ENCODE assay signal across 2 cellular contexts in the genomic region with DNA sequence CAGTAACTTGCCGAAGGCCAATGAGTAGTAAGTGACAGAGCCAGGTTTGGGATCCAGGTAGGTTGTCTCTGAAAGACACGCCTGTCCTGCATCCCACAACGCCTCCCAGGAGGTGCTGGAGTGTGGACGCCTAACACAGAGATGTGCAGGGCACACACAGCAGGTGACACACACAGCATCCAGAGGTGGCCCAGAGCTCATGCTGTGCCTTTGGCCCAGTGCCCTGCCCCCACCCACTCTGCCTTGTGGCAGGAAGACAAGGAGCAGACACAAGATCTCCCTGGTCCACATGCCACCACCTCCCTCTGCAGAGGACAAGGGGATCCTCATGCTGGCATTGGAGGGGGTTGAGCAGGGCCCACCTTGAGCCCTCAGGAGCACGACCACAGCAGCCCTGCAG.
TF ChIP-seq lines count a peak whose summit lies in the region.

No MANE protein-coding gene starts in this region.

TF ChIP-seq in HEK293, 187 proteins besides CTCF, POLR2A, EP300 and RAD21 (continues in another document):
- TF ChIP-seq ZNF132 (tag by site-specific recombination; IDR thresholded peaks at IDR 0.05; ENCODE audit: borderline replicate concordance): no peak
- no peak for TF ChIP-seq ZBTB48 (tag by site-specific recombination; IDR thresholded peaks at IDR 0.05)
- TF ChIP-seq, protein P1, sequence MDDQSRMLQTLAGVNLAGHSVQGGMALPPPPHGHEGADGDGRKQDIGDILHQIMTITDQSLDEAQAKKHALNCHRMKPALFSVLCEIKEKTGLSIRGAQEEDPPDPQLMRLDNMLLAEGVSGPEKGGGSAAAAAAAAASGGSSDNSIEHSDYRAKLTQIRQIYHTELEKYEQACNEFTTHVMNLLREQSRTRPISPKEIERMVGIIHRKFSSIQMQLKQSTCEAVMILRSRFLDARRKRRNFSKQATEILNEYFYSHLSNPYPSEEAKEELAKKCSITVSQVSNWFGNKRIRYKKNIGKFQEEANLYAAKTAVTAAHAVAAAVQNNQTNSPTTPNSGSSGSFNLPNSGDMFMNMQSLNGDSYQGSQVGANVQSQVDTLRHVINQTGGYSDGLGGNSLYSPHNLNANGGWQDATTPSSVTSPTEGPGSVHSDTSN (CRISPR knock-in tag; IDR thresholded peaks at IDR 0.05): no peak
- TF ChIP-seq ZFP37 (tag by site-specific recombination; IDR thresholded peaks at IDR 0.05): no peak
- no peak for TF ChIP-seq KLF7 (tag by site-specific recombination; IDR thresholded peaks at IDR 0.05; ENCODE audit: borderline replicate concordance)
- no peak for TF ChIP-seq ZNF302 (tag by site-specific recombination; IDR thresholded peaks at IDR 0.05; ENCODE audit: low read depth)
- TF ChIP-seq, protein P2, sequence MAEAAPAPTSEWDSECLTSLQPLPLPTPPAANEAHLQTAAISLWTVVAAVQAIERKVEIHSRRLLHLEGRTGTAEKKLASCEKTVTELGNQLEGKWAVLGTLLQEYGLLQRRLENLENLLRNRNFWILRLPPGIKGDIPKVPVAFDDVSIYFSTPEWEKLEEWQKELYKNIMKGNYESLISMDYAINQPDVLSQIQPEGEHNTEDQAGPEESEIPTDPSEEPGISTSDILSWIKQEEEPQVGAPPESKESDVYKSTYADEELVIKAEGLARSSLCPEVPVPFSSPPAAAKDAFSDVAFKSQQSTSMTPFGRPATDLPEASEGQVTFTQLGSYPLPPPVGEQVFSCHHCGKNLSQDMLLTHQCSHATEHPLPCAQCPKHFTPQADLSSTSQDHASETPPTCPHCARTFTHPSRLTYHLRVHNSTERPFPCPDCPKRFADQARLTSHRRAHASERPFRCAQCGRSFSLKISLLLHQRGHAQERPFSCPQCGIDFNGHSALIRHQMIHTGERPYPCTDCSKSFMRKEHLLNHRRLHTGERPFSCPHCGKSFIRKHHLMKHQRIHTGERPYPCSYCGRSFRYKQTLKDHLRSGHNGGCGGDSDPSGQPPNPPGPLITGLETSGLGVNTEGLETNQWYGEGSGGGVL (tag by site-specific recombination; IDR thresholded peaks at IDR 0.05): no peak
- TF ChIP-seq, protein P3, sequence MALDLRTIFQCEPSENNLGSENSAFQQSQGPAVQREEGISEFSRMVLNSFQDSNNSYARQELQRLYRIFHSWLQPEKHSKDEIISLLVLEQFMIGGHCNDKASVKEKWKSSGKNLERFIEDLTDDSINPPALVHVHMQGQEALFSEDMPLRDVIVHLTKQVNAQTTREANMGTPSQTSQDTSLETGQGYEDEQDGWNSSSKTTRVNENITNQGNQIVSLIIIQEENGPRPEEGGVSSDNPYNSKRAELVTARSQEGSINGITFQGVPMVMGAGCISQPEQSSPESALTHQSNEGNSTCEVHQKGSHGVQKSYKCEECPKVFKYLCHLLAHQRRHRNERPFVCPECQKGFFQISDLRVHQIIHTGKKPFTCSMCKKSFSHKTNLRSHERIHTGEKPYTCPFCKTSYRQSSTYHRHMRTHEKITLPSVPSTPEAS (tag by site-specific recombination; IDR thresholded peaks at IDR 0.05): no peak
- no peak for TF ChIP-seq ZNF555 (tag by site-specific recombination; conservative IDR thresholded peaks at IDR 0.05)
- no peak for TF ChIP-seq PRDM1 (tag by site-specific recombination; IDR thresholded peaks at IDR 0.05)
- TF ChIP-seq, protein P4, sequence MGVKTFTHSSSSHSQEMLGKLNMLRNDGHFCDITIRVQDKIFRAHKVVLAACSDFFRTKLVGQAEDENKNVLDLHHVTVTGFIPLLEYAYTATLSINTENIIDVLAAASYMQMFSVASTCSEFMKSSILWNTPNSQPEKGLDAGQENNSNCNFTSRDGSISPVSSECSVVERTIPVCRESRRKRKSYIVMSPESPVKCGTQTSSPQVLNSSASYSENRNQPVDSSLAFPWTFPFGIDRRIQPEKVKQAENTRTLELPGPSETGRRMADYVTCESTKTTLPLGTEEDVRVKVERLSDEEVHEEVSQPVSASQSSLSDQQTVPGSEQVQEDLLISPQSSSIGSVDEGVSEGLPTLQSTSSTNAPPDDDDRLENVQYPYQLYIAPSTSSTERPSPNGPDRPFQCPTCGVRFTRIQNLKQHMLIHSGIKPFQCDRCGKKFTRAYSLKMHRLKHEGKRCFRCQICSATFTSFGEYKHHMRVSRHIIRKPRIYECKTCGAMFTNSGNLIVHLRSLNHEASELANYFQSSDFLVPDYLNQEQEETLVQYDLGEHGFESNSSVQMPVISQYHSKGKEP (tag by site-specific recombination; IDR thresholded peaks at IDR 0.05): no peak
- TF ChIP-seq ZNF292 (tag by site-specific recombination; IDR thresholded peaks at IDR 0.05; ENCODE audit: borderline replicate concordance, low read depth): no peak
- 0 out of 2 replicates have a peak, but pooled peaks have one; percentile 19 for TF ChIP-seq ZFHX2 (tag by site-specific recombination; conservative IDR thresholded peaks at IDR 0.05)
- no peak for TF ChIP-seq ZBTB17 (tag by site-specific recombination; IDR thresholded peaks at IDR 0.05)
- peak; percentile 79 for TF ChIP-seq ZIC2 (tag by site-specific recombination; IDR thresholded peaks at IDR 0.05)
- TF ChIP-seq, protein P5, sequence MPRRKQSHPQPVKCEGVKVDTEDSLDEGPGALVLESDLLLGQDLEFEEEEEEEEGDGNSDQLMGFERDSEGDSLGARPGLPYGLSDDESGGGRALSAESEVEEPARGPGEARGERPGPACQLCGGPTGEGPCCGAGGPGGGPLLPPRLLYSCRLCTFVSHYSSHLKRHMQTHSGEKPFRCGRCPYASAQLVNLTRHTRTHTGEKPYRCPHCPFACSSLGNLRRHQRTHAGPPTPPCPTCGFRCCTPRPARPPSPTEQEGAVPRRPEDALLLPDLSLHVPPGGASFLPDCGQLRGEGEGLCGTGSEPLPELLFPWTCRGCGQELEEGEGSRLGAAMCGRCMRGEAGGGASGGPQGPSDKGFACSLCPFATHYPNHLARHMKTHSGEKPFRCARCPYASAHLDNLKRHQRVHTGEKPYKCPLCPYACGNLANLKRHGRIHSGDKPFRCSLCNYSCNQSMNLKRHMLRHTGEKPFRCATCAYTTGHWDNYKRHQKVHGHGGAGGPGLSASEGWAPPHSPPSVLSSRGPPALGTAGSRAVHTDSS (tag by site-specific recombination; IDR thresholded peaks at IDR 0.05): no peak
- TF ChIP-seq YY2 (tag by site-specific recombination; IDR thresholded peaks at IDR 0.05): no peak
- no peak for TF ChIP-seq SCRT2 (tag by site-specific recombination; IDR thresholded peaks at IDR 0.05)
- no peak for TF ChIP-seq FEZF1 (tag by site-specific recombination; IDR thresholded peaks at IDR 0.05)
- peak; percentile 57; the same call in 1 of the 2 replicates for TF ChIP-seq ZNF768 (tag by site-specific recombination; IDR thresholded peaks at IDR 0.05)
- TF ChIP-seq HOXD13 (CRISPR knock-in tag; IDR thresholded peaks at IDR 0.05; ENCODE audit: borderline replicate concordance): no peak

TF ChIP-seq in K562, 482 proteins besides CTCF, POLR2A, EP300 and RAD21:
- 0 out of 2 replicates have a peak, but pooled peaks have one; percentile 39 for TF ChIP-seq BCOR (IDR thresholded peaks at IDR 0.05)
- TF ChIP-seq BRD9 (IDR thresholded peaks at IDR 0.05; ENCODE audit: low read depth, partially characterized antibody): peak; percentile 98
- no peak for TF ChIP-seq STAT5A (IDR thresholded peaks at IDR 0.05; ENCODE audit: borderline replicate concordance, low read length)
- TF ChIP-seq CHD4 (IDR thresholded peaks at IDR 0.05; ENCODE audit: insufficient read depth, insufficient replicate concordance, low read depth, low read length, poor library complexity, severe bottlenecking): no peak
- peak; percentile 47 for TF ChIP-seq ZFP36 (IDR thresholded peaks at IDR 0.05; ENCODE audit: low read depth, low read length, partially characterized antibody)
- no peak for TF ChIP-seq JUND (IDR thresholded peaks at IDR 0.05; ENCODE audit: borderline replicate concordance, low read depth, low read length)
- no peak for TF ChIP-seq JUND (tag; IDR thresholded peaks at IDR 0.05; ENCODE audit: borderline replicate concordance, low read depth, low read length)
- TF ChIP-seq RNF2 (IDR thresholded peaks at IDR 0.05): no peak
- 0 out of 2 replicates have a peak, but pooled peaks have one; percentile 14 for TF ChIP-seq NFIC (IDR thresholded peaks at IDR 0.05)
- TF ChIP-seq ERF (CRISPR knock-in tag; IDR thresholded peaks at IDR 0.05): no peak
TF ChIP-seq in K562: peak in this region for 4.
